Comparison of ENCODE assay signal across 8 cellular contexts in the genomic region with DNA sequence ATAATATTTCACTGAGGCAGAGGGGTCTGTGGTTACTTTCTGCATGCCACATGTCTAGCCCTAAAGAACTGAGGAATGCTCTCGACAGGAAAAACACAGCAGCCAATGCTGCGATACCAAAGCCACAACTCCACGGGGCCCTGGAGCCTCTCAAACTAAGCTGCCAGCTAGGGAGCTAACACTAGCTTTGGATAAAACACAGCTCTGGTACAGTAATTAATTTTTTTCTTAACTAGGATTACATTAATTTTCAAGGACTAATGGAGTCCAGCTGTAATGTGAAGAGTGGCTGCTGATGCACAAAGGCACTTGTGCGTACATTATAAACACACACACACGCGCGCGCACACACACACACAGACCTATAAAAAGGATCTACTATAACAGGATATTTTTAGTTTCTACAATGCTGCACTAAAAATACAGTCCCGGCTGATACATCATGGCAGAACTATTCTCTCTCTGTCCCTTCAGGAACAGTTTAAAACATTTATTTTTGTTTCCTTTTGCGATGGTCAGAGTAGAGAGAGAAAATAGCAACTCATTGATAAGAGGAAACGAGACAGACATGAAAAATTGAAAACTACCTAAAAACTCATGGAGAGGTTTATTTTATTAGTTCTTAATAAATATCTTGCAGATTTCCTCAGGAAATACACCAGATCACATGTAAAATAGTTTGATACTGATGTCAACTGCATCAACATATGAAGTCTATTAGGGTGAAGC.
A peak's percentile ranks its signal among the peaks of the same experiment; 100 is the strongest.
DNase-seq lines count a peak whose midpoint lies in the region; ATAC-seq and TF ChIP-seq lines count a peak whose summit lies in the region.

No MANE protein-coding gene starts in this region.

- ATAC-seq in GM19324 (IDR thresholded peaks at IDR 0.05; ENCODE audit: low FRiP score, unreplicated experiment), result peak; percentile 30
- no peak for ATAC-seq in HG03442 (IDR thresholded peaks at IDR 0.05; ENCODE audit: unreplicated experiment)
- ATAC-seq in HG03025 (IDR thresholded peaks at IDR 0.05; ENCODE audit: low FRiP score, unreplicated experiment), result no peak
- no peak for ATAC-seq in GM18873 (IDR thresholded peaks at IDR 0.05; ENCODE audit: low FRiP score, unreplicated experiment)
- no peak for ATAC-seq in HG03097 (IDR thresholded peaks at IDR 0.05; ENCODE audit: low FRiP score, unreplicated experiment)

- DNase-seq in UCSD-AML1 (lab: John Stamatoyannopoulos, UW; ENCODE audit: unreplicated experiment) (peak; percentile 61), foreskin fibroblast (peak; percentile 75 to 88), skeletal muscle cell (ENCODE audit: low read depth) (no peak)

- TF ChIP-seq CTCF in foreskin fibroblast (IDR thresholded peaks at IDR 0.05; ENCODE audit: low read depth, low read length), result no peak

- H3K4me3 ChIP-seq in foreskin fibroblast (ENCODE audit: low read depth in 1 of 2, low read length in 2 of 2) (peak overlapping the region; percentile 32 to 38), skeletal muscle cell (ENCODE audit: low read depth, low read length) (peak overlapping the region; percentile 27)
